Comparison of ENCODE assay signal across 17 cellular contexts in the genomic region with DNA sequence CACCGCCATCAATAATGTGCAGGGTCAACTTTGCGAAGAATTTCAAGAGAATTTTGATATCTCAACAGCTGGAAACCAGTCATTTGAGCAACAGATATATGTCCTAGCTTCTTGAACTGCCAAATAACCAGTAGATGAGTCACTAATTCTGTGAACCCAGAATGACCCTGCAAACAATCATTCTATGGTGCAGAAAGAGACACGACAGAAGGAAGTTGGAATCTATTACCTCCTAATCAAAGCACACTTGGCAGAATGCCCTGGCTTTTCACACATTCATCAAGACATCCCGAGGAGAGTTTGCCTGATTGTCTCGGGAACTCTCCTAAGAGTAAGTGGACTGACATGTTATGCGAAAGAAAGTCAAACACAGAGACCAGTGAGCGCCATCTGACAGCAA.
DNase-seq lines count a peak whose midpoint lies in the region; ATAC-seq and TF ChIP-seq lines count a peak whose summit lies in the region.
"Had no signal": no experiment of that assay in that cellular context is flagged by ENCODE, and none has a peak within 500 bp of the region (broad histone marks: within the 10 kb centered on the region; RNA-seq: fewer than 3 reads in every experiment).

No MANE protein-coding gene starts in this region.

- H3K36me3 Mint-ChIP-seq in activated CD4-positive, alpha-beta T cell treated with anti-CD3 and anti-CD28 coated beads, Interleukin-2, amount 10 ng/mL, durations not matched to agents 7 days and 5 days (ENCODE audit: low read depth): no peaks in the 10 kb centered on the region
- H3K36me3 Mint-ChIP-seq: immature natural killer cell; naive thymus-derived CD8-positive, alpha-beta T cell had no signal

- ATAC-seq in HG02678 (IDR thresholded peaks at IDR 0.05; ENCODE audit: unreplicated experiment): no peak
- ATAC-seq: activated T-helper 17 cell treated with anti-CD3 and anti-CD28 coated beads, Interleukin-2, amount 50 U/mL, for 72 hours; HCT116; K562; naive thymus-derived CD8-positive, alpha-beta T cell had no signal

- H3K4me3 ChIP-seq in foreskin fibroblast (ENCODE audit: low read depth in 1 of 2, low read length in 2 of 2) (no peak overlapping the region), skeletal muscle cell (ENCODE audit: low read depth, low read length) (no peak overlapping the region)
- H3K4me3 ChIP-seq: K562, spleen had no signal

- DNase-seq in DMS153 (lab: John Stamatoyannopoulos, UW) (peak; percentile 54), DMS153 treated with DMSO at 0.1 percent for 48 hours (lab: John Stamatoyannopoulos, UW; ENCODE audit: unreplicated experiment) (no peak), RWPE1 (ENCODE audit: low spot score) (peak; percentile 8), foreskin fibroblast (peak; percentile 10 to 63), skeletal muscle cell (ENCODE audit: low read depth) (peak; percentile 64), T-helper 2 cell (no peak)
- DNase-seq in activated CD4-positive, alpha-beta T cell treated with anti-CD3 and anti-CD28 coated beads, Interleukin-2, amount 10 ng/mL, durations not matched to agents 7 days and 5 days: no peak
- DNase-seq: DND-41; immature natural killer cell; naive thymus-derived CD8-positive, alpha-beta T cell; NCI-H2081 treated with DMSO at 0.1 percent for 48 hours; spleen had no signal

- H3K27me3 Mint-ChIP-seq in activated CD4-positive, alpha-beta T cell treated with anti-CD3 and anti-CD28 coated beads, Interleukin-2, amount 10 ng/mL, durations not matched to agents 7 days and 5 days: no peaks in the 10 kb centered on the region

- H3K27ac Mint-ChIP-seq in activated CD4-positive, alpha-beta T cell treated with anti-CD3 and anti-CD28 coated beads, Interleukin-2, amount 10 ng/mL, durations not matched to agents 7 days and 5 days: no peak overlapping the region
- H3K27ac Mint-ChIP-seq: activated T-helper 17 cell treated with anti-CD3 and anti-CD28 coated beads, Interleukin-2, amount 50 U/mL, for 72 hours; immature natural killer cell; naive thymus-derived CD8-positive, alpha-beta T cell had no signal

- no peak overlapping the region for H3K27ac ChIP-seq in RWPE1
- H3K27ac ChIP-seq: 22Rv1, spleen had no signal

- no peak overlapping the region for H3K4me3 Mint-ChIP-seq in activated CD4-positive, alpha-beta T cell treated with anti-CD3 and anti-CD28 coated beads, Interleukin-2, amount 10 ng/mL, durations not matched to agents 7 days and 5 days
- H3K4me3 Mint-ChIP-seq: activated T-helper 17 cell treated with anti-CD3 and anti-CD28 coated beads, Interleukin-2, amount 50 U/mL, for 72 hours; immature natural killer cell; naive thymus-derived CD8-positive, alpha-beta T cell had no signal

- no peaks in the 10 kb centered on the region for H3K4me1 Mint-ChIP-seq in activated CD4-positive, alpha-beta T cell treated with anti-CD3 and anti-CD28 coated beads, Interleukin-2, amount 10 ng/mL, durations not matched to agents 7 days and 5 days
- H3K4me1 Mint-ChIP-seq: activated T-helper 17 cell treated with anti-CD3 and anti-CD28 coated beads, Interleukin-2, amount 50 U/mL, for 72 hours; immature natural killer cell; naive thymus-derived CD8-positive, alpha-beta T cell had no signal

- POLR2A ChIA-PET in RWPE1 (lab: Yijun Ruan, JAX; ENCODE audit: low non-redundant PET): no interaction called here
- POLR2A ChIA-PET in activated CD4-positive, alpha-beta T cell treated with anti-CD3 and anti-CD28 coated beads, Interleukin-2, amount 10 ng/mL, durations not matched to agents 7 days and 5 days (lab: Charles Lee): no interaction called here

- no peaks in the 10 kb centered on the region for H3K9me3 Mint-ChIP-seq in activated CD4-positive, alpha-beta T cell treated with anti-CD3 and anti-CD28 coated beads, Interleukin-2, amount 10 ng/mL, durations not matched to agents 7 days and 5 days
- H3K9me3 Mint-ChIP-seq: activated T-helper 17 cell treated with anti-CD3 and anti-CD28 coated beads, Interleukin-2, amount 50 U/mL, for 72 hours had no signal

- TF ChIP-seq CTCF in RWPE1 (conservative IDR thresholded peaks at IDR 0.05; ENCODE audit: low read depth) (no peak), foreskin fibroblast (IDR thresholded peaks at IDR 0.05; ENCODE audit: low read depth, low read length) (no peak)

- CTCF ChIA-PET in RWPE1 (lab: Yijun Ruan, JAX): no interaction called here
- CTCF ChIA-PET in activated CD4-positive, alpha-beta T cell treated with anti-CD3 and anti-CD28 coated beads, Interleukin-2, amount 10 ng/mL, durations not matched to agents 7 days and 5 days (lab: Charles Lee): no interaction called here

Comparison
In these comparisons a context has a peak if more than half of its experiments do, and no peak if none do; other contexts are left out.
1. DNase-seq: peak in DMS153 (single experiment), RWPE1 (single experiment), foreskin fibroblast (2 of 2) and skeletal muscle cell (single experiment); none in DMS153 treated with DMSO at 0.1 percent for 48 hours (single experiment), T-helper 2 cell (0 of 5) and activated CD4-positive, alpha-beta T cell treated with anti-CD3 and anti-CD28 coated beads, Interleukin-2, amount 10 ng/mL, durations not matched to agents 7 days and 5 days (single experiment).